8 cellular contexts compared by ENCODE assay signal in the genomic region with DNA sequence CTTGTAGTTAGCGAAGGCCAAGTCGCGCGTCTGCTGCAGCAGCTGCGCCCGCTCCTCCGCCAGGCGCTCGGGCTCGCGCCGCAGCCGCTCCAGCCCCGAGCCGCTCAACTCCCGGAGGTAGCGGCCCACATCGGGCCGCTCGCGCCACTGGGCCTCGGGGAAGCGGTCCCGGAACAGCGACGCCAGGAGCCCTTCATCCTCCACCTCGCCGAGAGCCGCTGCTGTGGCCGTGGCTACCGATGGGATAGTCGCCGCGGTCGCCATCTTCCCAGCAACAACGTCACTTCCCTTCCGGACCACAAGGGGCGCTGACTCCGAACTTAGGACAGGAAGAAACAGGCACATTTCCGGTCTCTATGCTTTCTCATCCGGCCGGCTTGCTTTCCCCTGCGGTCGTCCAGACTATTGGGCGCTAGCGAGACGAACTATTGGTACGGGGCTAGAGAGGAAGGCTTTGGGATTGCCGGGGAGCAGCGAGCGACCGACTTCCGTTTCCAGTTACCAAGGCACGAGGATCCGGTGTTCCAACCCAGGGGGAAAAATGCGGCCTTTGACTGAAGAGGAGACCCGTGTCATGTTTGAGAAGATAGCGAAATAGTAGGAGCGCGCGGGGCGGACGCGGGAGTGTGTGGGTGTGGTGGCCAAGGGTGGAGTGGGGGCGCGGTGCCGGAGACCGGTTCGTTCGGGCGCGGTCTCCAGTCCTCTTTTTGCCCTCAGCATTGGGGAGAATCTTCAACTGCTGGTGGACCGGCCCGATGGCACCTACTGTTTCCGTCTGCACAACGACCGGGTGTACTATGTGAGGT. TPM values are rescaled to one million over a fixed set of nuclear protein-coding genes. Genes with fewer than 3 reads are reported as not detected.
A peak's percentile ranks its signal among the peaks of the same experiment; 100 is the strongest.
DNase-seq lines count a peak whose midpoint lies in the region; ATAC-seq and TF ChIP-seq lines count a peak whose summit lies in the region.

A gene with protein sequence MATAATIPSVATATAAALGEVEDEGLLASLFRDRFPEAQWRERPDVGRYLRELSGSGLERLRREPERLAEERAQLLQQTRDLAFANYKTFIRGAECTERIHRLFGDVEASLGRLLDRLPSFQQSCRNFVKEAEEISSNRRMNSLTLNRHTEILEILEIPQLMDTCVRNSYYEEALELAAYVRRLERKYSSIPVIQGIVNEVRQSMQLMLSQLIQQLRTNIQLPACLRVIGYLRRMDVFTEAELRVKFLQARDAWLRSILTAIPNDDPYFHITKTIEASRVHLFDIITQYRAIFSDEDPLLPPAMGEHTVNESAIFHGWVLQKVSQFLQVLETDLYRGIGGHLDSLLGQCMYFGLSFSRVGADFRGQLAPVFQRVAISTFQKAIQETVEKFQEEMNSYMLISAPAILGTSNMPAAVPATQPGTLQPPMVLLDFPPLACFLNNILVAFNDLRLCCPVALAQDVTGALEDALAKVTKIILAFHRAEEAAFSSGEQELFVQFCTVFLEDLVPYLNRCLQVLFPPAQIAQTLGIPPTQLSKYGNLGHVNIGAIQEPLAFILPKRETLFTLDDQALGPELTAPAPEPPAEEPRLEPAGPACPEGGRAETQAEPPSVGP (minus strand): TSS at position 276 of the 806 bp plus-strand sequence. CDS start 12 bp downstream, at position 264.
A gene (plus strand): TSS at position 484 of the 806 bp plus-strand sequence. CDS start 58 bp downstream, at position 542.

- peaks cover 7% of the 10 kb centered on the region for H3K27me3 Mint-ChIP-seq in endothelial cell (ENCODE audit: unreplicated experiment)
- no peaks in the 10 kb centered on the region for H3K27me3 Mint-ChIP-seq in mesothelial cell of epicardium (ENCODE audit: low read depth)

- H4K20me1 ChIP-seq in OCI-LY3 (ENCODE audit: insufficient read depth, low read length) = no peaks in the 10 kb centered on the region

- peaks cover 16% of the 10 kb centered on the region for H3K4me1 ChIP-seq in OCI-LY3 (ENCODE audit: low read length)

- TF ChIP-seq CTCF in OCI-LY3 (IDR thresholded peaks at IDR 0.05; ENCODE audit: low read depth, low read length) (peak; percentile 54), endothelial cell (IDR thresholded peaks at IDR 0.05; ENCODE audit: unreplicated experiment) (peak; percentile 99), mesothelial cell of epicardium (IDR thresholded peaks at IDR 0.05; ENCODE audit: unreplicated experiment) (peak; percentile 97)

- H3K36me3 Mint-ChIP-seq in endothelial cell (ENCODE audit: low read depth, unreplicated experiment) = peaks cover 45% of the 10 kb centered on the region
- H3K36me3 Mint-ChIP-seq in mesothelial cell of epicardium = peaks cover 14% of the 10 kb centered on the region

- H3K27me3 ChIP-seq in OCI-LY3 (ENCODE audit: low read depth, low read length) = no peaks in the 10 kb centered on the region

- ATAC-seq in GM21515 (IDR thresholded peaks at IDR 0.05; ENCODE audit: unreplicated experiment) = peak; percentile 83

- no peaks in the 10 kb centered on the region for H3K9me3 ChIP-seq in OCI-LY3 (ENCODE audit: insufficient read depth, low read length)

- H3K4me1 Mint-ChIP-seq in endothelial cell (ENCODE audit: unreplicated experiment) = peaks cover 32% of the 10 kb centered on the region
- peaks cover 23% of the 10 kb centered on the region for H3K4me1 Mint-ChIP-seq in mesothelial cell of epicardium

- peaks cover 33% of the 10 kb centered on the region for H3K36me3 ChIP-seq in OCI-LY3 (replicated peaks; ENCODE audit: low read depth, low read length)

- H3K9me3 Mint-ChIP-seq in endothelial cell (ENCODE audit: unreplicated experiment) = no peaks in the 10 kb centered on the region
- H3K9me3 Mint-ChIP-seq in mesothelial cell of epicardium = no peaks in the 10 kb centered on the region

- peak within 1 kb of the TSS; percentile 75 for H3K27ac ChIP-seq in OCI-LY3 (ENCODE audit: low read length)

- peak within 1 kb of the TSS; percentile 98 for H3K4me2 ChIP-seq in OCI-LY3 (ENCODE audit: low read length)

- H3K9ac ChIP-seq in OCI-LY3 (ENCODE audit: low read length) = peak within 1 kb of the TSS; percentile 90

- H3K4me3 ChIP-seq in OCI-LY3 (ENCODE audit: low read length) = peak within 1 kb of the TSS; percentile 85

- H2AFZ ChIP-seq in OCI-LY3 (ENCODE audit: low read depth, low read length) = peak within 1 kb of the TSS; percentile 77

- peak; percentile 97 for DNase-seq in DMS 273 treated with DMSO at 0.1 percent for 48 hours (lab: John Stamatoyannopoulos, UW)
- peak; percentile 95 for DNase-seq in HuH-7.5 (ENCODE audit: low spot score)
- peak; percentile 94 for DNase-seq in activated CD8-positive, alpha-beta memory T cell treated with anti-CD3 and anti-CD28 coated beads, Interleukin-2, amount 50 U/mL, for 48 hours
- DNase-seq in endothelial cell (ENCODE audit: low spot score) = peak; percentile 91
- DNase-seq in mesothelial cell of epicardium (ENCODE audit: low spot score in 2 of 2, unreplicated experiment in 2 of 2) = peak; percentile 78 to 93
- peak; percentile 87 to 88 for DNase-seq in stimulated activated CD8-positive, alpha-beta memory T cell treated with anti-CD3 and anti-CD28 coated beads, Interleukin-15, amount 100 ng/mL, for 48 hours (ENCODE audit: low read depth in 2 of 2)

- peaks cover 62% of the 10 kb centered on the region for H3K79me2 ChIP-seq in OCI-LY3 (ENCODE audit: low read length)

- peak within 1 kb of the TSS; percentile 97 for H3K27ac Mint-ChIP-seq in endothelial cell (ENCODE audit: unreplicated experiment)
- H3K27ac Mint-ChIP-seq in mesothelial cell of epicardium = peak within 1 kb of the TSS; percentile 98

- H3K4me3 Mint-ChIP-seq in endothelial cell (ENCODE audit: unreplicated experiment) = peak within 1 kb of the TSS; percentile 98
- peak within 1 kb of the TSS; percentile 97 for H3K4me3 Mint-ChIP-seq in mesothelial cell of epicardium

RNA-seq across cellular contexts. Expression of the first gene that starts in this region (rescaled TPM):
- total RNA-seq in endothelial cell (ENCODE audit: unreplicated experiment) = 33.1 TPM
- total RNA-seq in mesothelial cell of epicardium = 48.2 to 49.4 TPM (median 49.0 TPM) in 3 replicates

RNA-seq across cellular contexts. Expression of the second gene that starts in this region (rescaled TPM):
- total RNA-seq in endothelial cell (ENCODE audit: unreplicated experiment) (34.4 TPM), mesothelial cell of epicardium (27.2 to 31.4 TPM (median 30.5 TPM) in 3 replicates)

Comparison
In these comparisons a context has a peak if more than half of its experiments do, and no peak if none do; other contexts are left out.
1. Peak in every context shown above with its lines: DNase-seq, ATAC-seq, H3K4me3 ChIP-seq and H3K27ac ChIP-seq.